ENCODE assay signal across 26 cellular contexts in genomic region chr10:52993109-52993508, GRCh38.
DNase-seq lines count a peak whose midpoint lies in the region; ATAC-seq, FAIRE-seq and TF ChIP-seq lines count a peak whose summit lies in the region.
"Had no signal": no experiment of that assay in that cellular context is flagged by ENCODE, and none has a peak within 500 bp of the region (broad histone marks: within the 10 kb centered on the region; RNA-seq: fewer than 3 reads in every experiment).

No MANE protein-coding gene starts in this region.

- TF ChIP-seq POLR2A in GM12891 (IDR thresholded peaks at IDR 0.05; ENCODE audit: low read depth, low read length) (no peak), tibial nerve (IDR thresholded peaks at IDR 0.05) (no peak)

- no peak for FAIRE-seq in GM12891 (lab: Jason Lieb, UNC)
- FAIRE-seq: A204.1, GM12892, GM18507, H54, HepG2 had no signal

- no peaks in the 10 kb centered on the region for H3K27me3 ChIP-seq in tibial nerve
- H3K27me3 ChIP-seq: BE2C had no signal

- no peak for TF ChIP-seq EP300 in tibial nerve (IDR thresholded peaks at IDR 0.05)

- WGBS in tibial nerve, 2 donors: 66 to 70% methylated on average over 3 of the region's 3 CpGs

- no peaks in the 10 kb centered on the region for H3K36me3 ChIP-seq in tibial nerve
- H3K36me3 ChIP-seq: BE2C had no signal

- H3K9me3 ChIP-seq in tibial nerve: no peaks in the 10 kb centered on the region
- H3K9me3 ChIP-seq: BE2C had no signal

- no peak for TF ChIP-seq CTCF in tibial nerve (IDR thresholded peaks at IDR 0.05)

- no peaks in the 10 kb centered on the region for H3K4me1 ChIP-seq in tibial nerve
- H3K4me1 ChIP-seq: BE2C had no signal

- H3K4me3 ChIP-seq in tibial nerve: no peak overlapping the region
- H3K4me3 ChIP-seq: GM23338 had no signal

- ATAC-seq in GM18858 (IDR thresholded peaks at IDR 0.05; ENCODE audit: unreplicated experiment) (peak; percentile 53), HG03432 (IDR thresholded peaks at IDR 0.05; ENCODE audit: unreplicated experiment) (peak; percentile 52)
- ATAC-seq: GM23338, HepG2 had no signal

- H3K27ac ChIP-seq in tibial nerve: no peak overlapping the region

- DNase-seq in GM12891 (ENCODE audit: insufficient read length, low spot score) (no peak), OCI-M1 (lab: John Stamatoyannopoulos, UW) (peak; percentile 21), NCI-H2171 treated with DMSO at 0.1 percent for 48 hours (lab: John Stamatoyannopoulos, UW) (no peak), SHP77 treated with DMSO at 0.1 percent for 48 hours (lab: John Stamatoyannopoulos, UW) (no peak), tibial nerve (ENCODE audit: low spot score in 2 of 2) (no peak), T-helper 9 cell (no peak)
- DNase-seq: ACHN; BE2C; C1 segment of cervical spinal cord; CD4-positive, CD25-positive, alpha-beta regulatory T cell; CD8-positive, alpha-beta memory T cell; COR-L47; DMS 273 treated with DMSO at 0.1 percent for 48 hours; DMS53; DND-41; EL; HCEC 1CT; KG1 had no signal

TF ChIP-seq in GM12891, 5 proteins besides CTCF, POLR2A, EP300 and RAD21:
- TF ChIP-seq SPI1 (IDR thresholded peaks at IDR 0.05; ENCODE audit: low read depth, low read length) (peak; percentile 31; the same call in 1 of the 2 replicates), PAX5 (IDR thresholded peaks at IDR 0.05; ENCODE audit: insufficient read depth, low read length, severe bottlenecking) (no peak)
